ENCODE assay signal across 16 cellular contexts in genomic region chr9:126417007-126417406, GRCh38.
DNase-seq lines count a peak whose midpoint lies in the region; ATAC-seq lines count a peak whose summit lies in the region.
"Had no signal": no experiment of that assay in that cellular context is flagged by ENCODE, and none has a peak within 500 bp of the region (broad histone marks: within the 10 kb centered on the region; RNA-seq: fewer than 3 reads in every experiment).

No MANE protein-coding gene starts in this region.

- peak; percentile 83 for DNase-seq in DMS53 treated with DMSO at 0.1 percent for 48 hours (lab: John Stamatoyannopoulos, UW; ENCODE audit: unreplicated experiment)
- peak; percentile 64 for DNase-seq in LoVo (ENCODE audit: low spot score)
- peak; percentile 31 for DNase-seq in NCI-H460 (ENCODE audit: extremely low read depth, low read depth)
- peak; percentile 15 for DNase-seq in dedifferentiated amniotic fluid mesenchymal stem cell (ENCODE audit: extremely low spot score)
- DNase-seq in left ventricle myocardium superior, result no peak
- DNase-seq in stimulated activated CD4-positive, alpha-beta T cell treated with anti-CD3 and anti-CD28 coated beads, Interleukin-4, amount 100 ng/mL, for 1 hour, result no peak
- no peak for DNase-seq in Ammon's horn (ENCODE audit: low spot score)
- no peak for DNase-seq in NCI-H2196 (lab: John Stamatoyannopoulos, UW; ENCODE audit: unreplicated experiment)
- DNase-seq: activated CD4-positive, alpha-beta T cell treated with anti-CD3 and anti-CD28 coated beads, Interleukin-2, amount 10 ng/mL, durations not matched to agents 24 days and 14 days; activated naive CD8-positive, alpha-beta T cell treated with anti-CD3 and anti-CD28 coated beads, Interleukin-2, amount 10 ng/mL, durations not matched to agents 7 days and 5 days; activated T-cell treated with anti-CD3 and anti-CD28 coated beads, Interleukin-2, amount 50 U/mL, for 48 hours; effector CD4-positive, alpha-beta T cell; IMR-90; kidney; SJCRH30; stimulated activated CD4-positive, alpha-beta T cell treated with anti-CD3 and anti-CD28 coated beads, Interleukin-12 subunit alpha, Interleukin-12 subunit beta, amount 100 ng/mL, for 4 hours had no signal

- ATAC-seq in left ventricle myocardium superior, result no peak

- intact Hi-C loops in left ventricle myocardium superior (cut with micrococcal nuclease), result no loop called here

Comparison
In these comparisons a context has a peak if more than half of its experiments do, and no peak if none do; other contexts are left out.
1. DNase-seq: peak in DMS53 treated with DMSO at 0.1 percent for 48 hours (single experiment), LoVo (single experiment), NCI-H460 (single experiment) and dedifferentiated amniotic fluid mesenchymal stem cell (single experiment); none in left ventricle myocardium superior (single experiment), stimulated activated CD4-positive, alpha-beta T cell treated with anti-CD3 and anti-CD28 coated beads, Interleukin-4, amount 100 ng/mL, for 1 hour (single experiment), Ammon's horn (single experiment) and NCI-H2196 (single experiment).